Comparison of ENCODE assay signal across 23 cellular contexts in genomic region chr11:78072455-78072854, GRCh38. TPM values are rescaled to one million over a fixed set of nuclear protein-coding genes. Genes with fewer than 3 reads are reported as not detected.
"Had no signal": no experiment of that assay in that cellular context is flagged by ENCODE, and none has a peak within 500 bp of the region (broad histone marks: within the 10 kb centered on the region; RNA-seq: fewer than 3 reads in every experiment).

No MANE protein-coding gene starts in this region.

- FAIRE-seq: astrocyte, endothelial cell of umbilical vein had no signal

- H3K9me3 Mint-ChIP-seq: activated T-helper 2 cell treated with anti-CD3 and anti-CD28 coated beads, Interferon-gamma antibody, Interleukin-2, Interleukin-4, amounts not matched to agents 10 μg/mL and 5 μg/mL and 100 μg/mL, durations not matched to agents 14 hours and 24 hours and 36 hours; naive thymus-derived CD8-positive, alpha-beta T cell; T-cell had no signal

- H3K27ac Mint-ChIP-seq: activated T-helper 2 cell treated with anti-CD3 and anti-CD28 coated beads, Interferon-gamma antibody, Interleukin-2, Interleukin-4, amounts not matched to agents 10 μg/mL and 5 μg/mL and 100 μg/mL, durations not matched to agents 14 hours and 24 hours and 36 hours; T-cell had no signal

- ATAC-seq: left colon; lower lobe of right lung; naive thymus-derived CD8-positive, alpha-beta T cell; psoas muscle; right cardiac atrium; T-cell; upper lobe of right lung had no signal

- H3K27me3 Mint-ChIP-seq: naive thymus-derived CD8-positive, alpha-beta T cell; T-cell had no signal

- H3K4me3 Mint-ChIP-seq: naive thymus-derived CD8-positive, alpha-beta T cell; T-cell had no signal

- DNase-seq: activated CD4-positive, alpha-beta T cell treated with anti-CD3 and anti-CD28 coated beads, Interleukin-2, amount 50 U/mL, for 1 hour; activated naive CD4-positive, alpha-beta T cell treated with Interleukin-2 at 50 U/mL for 16 hours; cerebellar nuclear complex; cortex of kidney; effector CD4-positive, alpha-beta T cell; esophagus squamous epithelium; islet precursor cell; left colon; lower lobe of right lung; naive thymus-derived CD8-positive, alpha-beta T cell; ovary; psoas muscle; right cardiac atrium; stimulated activated CD4-positive, alpha-beta T cell treated with anti-CD3 and anti-CD28 coated beads, Interleukin-15, amount 100 ng/mL, for 24 hours; stimulated activated CD4-positive, alpha-beta T cell treated with anti-CD3 and anti-CD28 coated beads, Interleukin-2, amount 100 ng/mL, for 48 hours; T-cell; upper lobe of right lung had no signal

RNA-seq across cellular contexts. Expression of gene THRSP, which starts 8.8 kb away (rescaled TPM):
- total RNA-seq: activated CD8-positive, alpha-beta memory T cell treated with anti-CD3 and anti-CD28 coated beads for 36 hours; activated T-helper 2 cell treated with anti-CD3 and anti-CD28 coated beads, Interferon-gamma antibody, Interleukin-2, Interleukin-4, amounts not matched to agents 10 μg/mL and 5 μg/mL and 100 μg/mL, durations not matched to agents 14 hours and 24 hours and 36 hours; astrocyte; endothelial cell of umbilical vein; esophagus squamous epithelium; fibroblast of villous mesenchyme; glomerular endothelial cell; lower lobe of right lung; naive thymus-derived CD8-positive, alpha-beta T cell; T-cell; upper lobe of right lung had no signal
